In the genomic region with DNA sequence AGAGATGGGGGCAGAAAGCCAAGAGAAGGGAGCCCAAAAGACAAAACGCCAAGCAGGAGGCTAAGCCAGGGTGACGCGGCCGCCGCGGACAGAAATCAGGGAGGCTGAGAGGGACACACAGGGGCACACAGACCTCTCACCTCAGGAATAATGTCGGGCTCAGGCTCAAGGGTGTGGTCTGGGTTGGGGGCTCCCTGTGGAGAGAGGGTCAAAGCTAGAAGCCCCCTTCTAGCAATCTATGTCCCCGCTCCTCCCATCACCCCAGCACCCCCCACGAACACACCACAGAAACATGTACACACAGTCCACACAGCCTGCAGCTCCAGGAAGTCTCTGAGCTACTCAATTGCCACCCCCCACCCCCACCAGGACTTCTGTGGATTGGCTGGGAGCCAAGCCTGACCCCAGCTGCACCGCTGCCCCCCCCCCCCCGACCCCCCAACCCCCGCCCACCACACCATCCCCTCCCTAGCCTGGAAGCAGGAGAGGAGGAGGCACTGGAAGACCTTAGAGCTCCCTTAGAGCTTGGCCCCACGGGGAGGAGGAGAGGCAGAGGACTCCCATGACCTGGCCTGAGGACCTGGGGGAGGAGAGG, we compare ENCODE assay signal across 1 cellular context.
TF ChIP-seq lines count a peak whose summit lies in the region.

No MANE protein-coding gene starts in this region.

TF ChIP-seq in WTC11, 78 proteins besides CTCF, POLR2A, EP300 and RAD21 (continued from another document):
- TF ChIP-seq, protein P1, sequence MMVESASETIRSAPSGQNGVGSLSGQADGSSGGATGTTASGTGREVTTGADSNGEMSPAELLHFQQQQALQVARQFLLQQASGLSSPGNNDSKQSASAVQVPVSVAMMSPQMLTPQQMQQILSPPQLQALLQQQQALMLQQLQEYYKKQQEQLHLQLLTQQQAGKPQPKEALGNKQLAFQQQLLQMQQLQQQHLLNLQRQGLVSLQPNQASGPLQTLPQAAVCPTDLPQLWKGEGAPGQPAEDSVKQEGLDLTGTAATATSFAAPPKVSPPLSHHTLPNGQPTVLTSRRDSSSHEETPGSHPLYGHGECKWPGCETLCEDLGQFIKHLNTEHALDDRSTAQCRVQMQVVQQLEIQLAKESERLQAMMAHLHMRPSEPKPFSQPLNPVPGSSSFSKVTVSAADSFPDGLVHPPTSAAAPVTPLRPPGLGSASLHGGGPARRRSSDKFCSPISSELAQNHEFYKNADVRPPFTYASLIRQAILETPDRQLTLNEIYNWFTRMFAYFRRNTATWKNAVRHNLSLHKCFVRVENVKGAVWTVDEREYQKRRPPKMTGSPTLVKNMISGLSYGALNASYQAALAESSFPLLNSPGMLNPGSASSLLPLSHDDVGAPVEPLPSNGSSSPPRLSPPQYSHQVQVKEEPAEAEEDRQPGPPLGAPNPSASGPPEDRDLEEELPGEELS (CRISPR knock-in tag; IDR thresholded peaks at IDR 0.05), result no peak
- no peak for TF ChIP-seq TCF7 (CRISPR knock-in tag; IDR thresholded peaks at IDR 0.05; ENCODE audit: low read depth)
- TF ChIP-seq, protein P2, sequence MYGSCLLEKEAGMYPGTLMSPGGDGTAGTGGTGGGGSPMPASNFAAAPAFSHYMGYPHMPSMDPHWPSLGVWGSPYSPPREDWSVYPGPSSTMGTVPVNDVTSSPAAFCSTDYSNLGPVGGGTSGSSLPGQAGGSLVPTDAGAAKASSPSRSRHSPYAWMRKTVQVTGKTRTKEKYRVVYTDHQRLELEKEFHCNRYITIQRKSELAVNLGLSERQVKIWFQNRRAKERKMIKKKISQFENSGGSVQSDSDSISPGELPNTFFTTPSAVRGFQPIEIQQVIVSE (CRISPR knock-in tag; IDR thresholded peaks at IDR 0.05; ENCODE audit: borderline replicate concordance), result no peak
- TF ChIP-seq MXD4 (CRISPR knock-in tag; IDR thresholded peaks at IDR 0.05; ENCODE audit: borderline replicate concordance), result no peak
- TF ChIP-seq, protein P3, sequence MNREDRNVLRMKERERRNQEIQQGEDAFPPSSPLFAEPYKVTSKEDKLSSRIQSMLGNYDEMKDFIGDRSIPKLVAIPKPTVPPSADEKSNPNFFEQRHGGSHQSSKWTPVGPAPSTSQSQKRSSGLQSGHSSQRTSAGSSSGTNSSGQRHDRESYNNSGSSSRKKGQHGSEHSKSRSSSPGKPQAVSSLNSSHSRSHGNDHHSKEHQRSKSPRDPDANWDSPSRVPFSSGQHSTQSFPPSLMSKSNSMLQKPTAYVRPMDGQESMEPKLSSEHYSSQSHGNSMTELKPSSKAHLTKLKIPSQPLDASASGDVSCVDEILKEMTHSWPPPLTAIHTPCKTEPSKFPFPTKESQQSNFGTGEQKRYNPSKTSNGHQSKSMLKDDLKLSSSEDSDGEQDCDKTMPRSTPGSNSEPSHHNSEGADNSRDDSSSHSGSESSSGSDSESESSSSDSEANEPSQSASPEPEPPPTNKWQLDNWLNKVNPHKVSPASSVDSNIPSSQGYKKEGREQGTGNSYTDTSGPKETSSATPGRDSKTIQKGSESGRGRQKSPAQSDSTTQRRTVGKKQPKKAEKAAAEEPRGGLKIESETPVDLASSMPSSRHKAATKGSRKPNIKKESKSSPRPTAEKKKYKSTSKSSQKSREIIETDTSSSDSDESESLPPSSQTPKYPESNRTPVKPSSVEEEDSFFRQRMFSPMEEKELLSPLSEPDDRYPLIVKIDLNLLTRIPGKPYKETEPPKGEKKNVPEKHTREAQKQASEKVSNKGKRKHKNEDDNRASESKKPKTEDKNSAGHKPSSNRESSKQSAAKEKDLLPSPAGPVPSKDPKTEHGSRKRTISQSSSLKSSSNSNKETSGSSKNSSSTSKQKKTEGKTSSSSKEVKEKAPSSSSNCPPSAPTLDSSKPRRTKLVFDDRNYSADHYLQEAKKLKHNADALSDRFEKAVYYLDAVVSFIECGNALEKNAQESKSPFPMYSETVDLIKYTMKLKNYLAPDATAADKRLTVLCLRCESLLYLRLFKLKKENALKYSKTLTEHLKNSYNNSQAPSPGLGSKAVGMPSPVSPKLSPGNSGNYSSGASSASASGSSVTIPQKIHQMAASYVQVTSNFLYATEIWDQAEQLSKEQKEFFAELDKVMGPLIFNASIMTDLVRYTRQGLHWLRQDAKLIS (CRISPR knock-in tag; IDR thresholded peaks at IDR 0.05; ENCODE audit: borderline replicate concordance), result no peak
- TF ChIP-seq ESRRA (CRISPR knock-in tag; IDR thresholded peaks at IDR 0.05; ENCODE audit: borderline replicate concordance), result no peak
- TF ChIP-seq, protein P4, sequence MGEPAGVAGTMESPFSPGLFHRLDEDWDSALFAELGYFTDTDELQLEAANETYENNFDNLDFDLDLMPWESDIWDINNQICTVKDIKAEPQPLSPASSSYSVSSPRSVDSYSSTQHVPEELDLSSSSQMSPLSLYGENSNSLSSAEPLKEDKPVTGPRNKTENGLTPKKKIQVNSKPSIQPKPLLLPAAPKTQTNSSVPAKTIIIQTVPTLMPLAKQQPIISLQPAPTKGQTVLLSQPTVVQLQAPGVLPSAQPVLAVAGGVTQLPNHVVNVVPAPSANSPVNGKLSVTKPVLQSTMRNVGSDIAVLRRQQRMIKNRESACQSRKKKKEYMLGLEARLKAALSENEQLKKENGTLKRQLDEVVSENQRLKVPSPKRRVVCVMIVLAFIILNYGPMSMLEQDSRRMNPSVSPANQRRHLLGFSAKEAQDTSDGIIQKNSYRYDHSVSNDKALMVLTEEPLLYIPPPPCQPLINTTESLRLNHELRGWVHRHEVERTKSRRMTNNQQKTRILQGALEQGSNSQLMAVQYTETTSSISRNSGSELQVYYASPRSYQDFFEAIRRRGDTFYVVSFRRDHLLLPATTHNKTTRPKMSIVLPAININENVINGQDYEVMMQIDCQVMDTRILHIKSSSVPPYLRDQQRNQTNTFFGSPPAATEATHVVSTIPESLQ (CRISPR knock-in tag; IDR thresholded peaks at IDR 0.05), result no peak
